ENCODE assay signal across 8 cellular contexts in genomic region chr11:116927163-116927772, GRCh38.
DNase-seq lines count a peak whose midpoint lies in the region; FAIRE-seq and TF ChIP-seq lines count a peak whose summit lies in the region.

No MANE protein-coding gene starts in this region.

- H2AFZ ChIP-seq in smooth muscle cell (ENCODE audit: low read depth), result no peak overlapping the region

- no peaks in the 10 kb centered on the region for H3K79me2 ChIP-seq in smooth muscle cell (ENCODE audit: low read depth)

- H3K36me3 ChIP-seq in SJCRH30, result peaks cover 3% of the 10 kb centered on the region; the same call in 1 of the 2 replicates
- H3K36me3 ChIP-seq in brain microvascular endothelial cell (replicated peaks), result no peaks in the 10 kb centered on the region
- peaks cover 4% of the 10 kb centered on the region for H3K36me3 ChIP-seq in smooth muscle cell (ENCODE audit: low read depth)

- H3K4me2 ChIP-seq in smooth muscle cell, result no peak overlapping the region

- TF ChIP-seq POLR2A in GM12892 (IDR thresholded peaks at IDR 0.05; ENCODE audit: low read depth, low read length), result no peak

- H4K20me1 ChIP-seq in smooth muscle cell (ENCODE audit: low read depth), result peaks cover 27% of the 10 kb centered on the region

- no peaks in the 10 kb centered on the region for H3F3A ChIP-seq in smooth muscle cell (ENCODE audit: low read depth)

- FAIRE-seq in GM12892 (lab: Jason Lieb, UNC), result peak; percentile 98

- H3K27ac ChIP-seq in SJCRH30 (no peak overlapping the region), brain microvascular endothelial cell (no peak overlapping the region), smooth muscle cell (ENCODE audit: low read depth) (no peak overlapping the region)

- no peak overlapping the region for H3K4me3 ChIP-seq in SJCRH30
- no peak overlapping the region for H3K4me3 ChIP-seq in brain microvascular endothelial cell (ENCODE audit: low read depth, low read length)
- no peak overlapping the region for H3K4me3 ChIP-seq in smooth muscle cell

- DNase-seq in GM12892 (ENCODE audit: insufficient read length) (no peak), SJCRH30 (peak; percentile 22 to 48), brain microvascular endothelial cell (peak; percentile 12), smooth muscle cell (lab: John Stamatoyannopoulos, UW; ENCODE audit: unreplicated experiment) (no peak), medulla oblongata (ENCODE audit: extremely low spot score) (no peak), GOT3 (lab: John Stamatoyannopoulos, UW) (no peak), KBM-7 (no peak), NCI-H146 (lab: John Stamatoyannopoulos, UW) (no peak)

- in situ Hi-C loops in brain microvascular endothelial cell (cut with HindIII; ENCODE audit: low pct_ligation_motif_present, low sequenced_read_pairs) (no loop called here), KBM-7 (cut with MboI; ENCODE audit: low pct_unique_long_range_greater_than_20kb, low sequenced_read_pairs) (no loop called here)

- H3K4me1 ChIP-seq in SJCRH30 (no peaks in the 10 kb centered on the region), smooth muscle cell (ENCODE audit: low read depth) (peaks cover 12% of the 10 kb centered on the region)

- 91% methylated on average over 6 of the region's 6 CpGs for WGBS in smooth muscle cell (ENCODE audit: low lambda C conversion rate)

- H3K9ac ChIP-seq in smooth muscle cell (ENCODE audit: low read depth), result no peak overlapping the region

- H3K27me3 ChIP-seq in SJCRH30 (no peaks in the 10 kb centered on the region), brain microvascular endothelial cell (replicated peaks) (no peaks in the 10 kb centered on the region), smooth muscle cell (ENCODE audit: low read depth) (no peaks in the 10 kb centered on the region)

- peak; percentile 66 for TF ChIP-seq CTCF in brain microvascular endothelial cell (IDR thresholded peaks at IDR 0.05; ENCODE audit: low read depth, low read length, missing control alignments)
- peak; percentile 23 for TF ChIP-seq CTCF in smooth muscle cell (IDR thresholded peaks at IDR 0.05; ENCODE audit: borderline replicate concordance, insufficient read depth, poor library complexity, severe bottlenecking)

- H3K9me3 ChIP-seq in SJCRH30 (replicated peaks) (no peaks in the 10 kb centered on the region; the same call in 1 of the 2 replicates), smooth muscle cell (replicated peaks; ENCODE audit: low read depth) (no peaks in the 10 kb centered on the region)

Comparison
In these comparisons a context has a peak if more than half of its experiments do, and no peak if none do; other contexts are left out.
1. DNase-seq: peak in SJCRH30 (2 of 2) and brain microvascular endothelial cell (single experiment); none in GM12892 (single experiment), smooth muscle cell (single experiment), medulla oblongata (single experiment), GOT3 (single experiment), KBM-7 (single experiment) and NCI-H146 (single experiment).